In the genomic region with DNA sequence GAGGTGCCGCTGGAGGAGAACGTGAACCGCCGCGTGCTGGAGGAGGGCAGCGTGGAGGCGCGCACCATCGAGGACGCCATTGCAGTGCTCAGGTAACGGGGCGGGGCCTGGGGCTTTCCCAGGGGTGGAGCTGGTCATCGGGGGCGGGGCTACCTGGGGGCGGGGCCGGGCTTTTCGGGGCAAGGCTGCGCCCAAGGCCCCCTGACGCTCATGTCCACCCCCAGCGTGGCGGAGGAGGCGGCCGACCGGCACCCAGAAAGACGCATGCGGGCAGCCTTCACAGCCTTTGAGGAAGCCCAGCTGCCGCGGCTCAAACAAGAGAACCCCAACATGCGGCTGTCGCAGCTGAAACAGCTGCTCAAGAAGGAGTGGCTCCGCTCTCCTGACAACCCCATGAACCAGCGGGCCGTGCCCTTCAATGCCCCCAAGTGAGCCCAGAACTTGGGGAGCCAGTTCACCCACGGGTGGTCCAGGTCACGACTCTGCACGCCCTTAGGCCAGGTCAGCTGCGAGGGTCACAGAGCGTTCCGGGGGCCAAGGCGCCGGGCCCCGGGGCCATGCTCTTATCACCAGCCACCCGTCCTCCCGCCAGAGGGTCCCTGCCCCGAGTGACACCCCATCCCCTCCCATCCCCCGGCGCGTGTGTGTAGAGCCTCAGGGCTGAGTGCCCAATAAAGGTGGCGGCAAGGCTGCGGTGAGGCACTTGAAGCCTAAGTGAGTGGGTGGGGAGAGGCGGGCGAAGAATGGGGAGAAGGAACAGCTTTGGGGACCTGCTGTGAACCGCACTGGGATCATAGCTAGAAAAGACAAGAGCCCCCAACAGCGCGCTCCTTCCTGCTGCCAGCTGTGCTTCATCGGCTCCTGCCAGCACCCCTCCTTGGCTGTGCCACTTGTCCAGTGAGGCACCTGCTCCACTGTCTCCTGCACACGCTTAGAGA, we compare ENCODE assay signal across 23 cellular contexts. TPM values are rescaled to one million over a fixed set of nuclear protein-coding genes. Genes with fewer than 3 reads are reported as not detected.
A peak's percentile ranks its signal among the peaks of the same experiment; 100 is the strongest.
DNase-seq lines count a peak whose midpoint lies in the region; FAIRE-seq and TF ChIP-seq lines count a peak whose summit lies in the region.
"Had no signal": no experiment of that assay in that cellular context is flagged by ENCODE, and none has a peak within 500 bp of the region (broad histone marks: within the 10 kb centered on the region; RNA-seq: fewer than 3 reads in every experiment).

No MANE protein-coding gene starts in this region.

- no peak overlapping the region for H2BK12ac ChIP-seq in H1 (ENCODE audit: low read depth, low read length)

- H3K56ac ChIP-seq in H1 (replicated peaks; ENCODE audit: insufficient read length, low read depth, low read length), result no peak overlapping the region

- POLR2A ChIA-PET in H1 (lab: Charles Lee; ENCODE audit: partially characterized antibody), result interaction anchor here (0.6 to 4.6 kb wide), 12 partner anchors 9 to 117 kb away, joined by 3 to 58 read pairs (median 15); a partner anchor contains a TSS
- POLR2A ChIA-PET in HEK293T (lab: Yijun Ruan, JAX), result interaction anchor here (1.0 to 1.3 kb wide), 3 partner anchors 11 to 84 kb away, joined by 3 to 6 read pairs (median 3); a partner anchor contains a TSS

- H3K27me3 ChIP-seq in H1 (replicated peaks in 1 of 4; ENCODE audit: control insufficient read depth in 3 of 4, extremely low read depth in 1 of 4, insufficient read depth in 3 of 4, low read length in 3 of 4), result no peaks in the 10 kb centered on the region
- no peaks in the 10 kb centered on the region for H3K27me3 ChIP-seq in ovary
- H3K27me3 ChIP-seq: uterus had no signal

- no peak for TF ChIP-seq CTCF in H1 (IDR thresholded peaks at IDR 0.05; ENCODE audit: control extremely low read depth in 1 of 3, insufficient read depth in 1 of 3, low read depth in 1 of 3, low read length in 3 of 3)
- TF ChIP-seq CTCF in ovary (IDR thresholded peaks at IDR 0.05), result no peak

- no peak overlapping the region for H2AK5ac ChIP-seq in H1 (ENCODE audit: low read depth, low read length)

- TF ChIP-seq RAD21 in H1 (IDR thresholded peaks at IDR 0.05 in 1 of 2, conservative IDR thresholded peaks at IDR 0.05 in 1 of 2; ENCODE audit: low read depth in 2 of 2, low read length in 2 of 2), result no peak

- no peak overlapping the region for H3K18ac ChIP-seq in H1 (ENCODE audit: extremely low read depth, low read length)

- no peak overlapping the region for H4K8ac ChIP-seq in H1 (ENCODE audit: extremely low read depth, insufficient read depth, low read length)

- H3K4me2 ChIP-seq in H1 (ENCODE audit: insufficient read depth in 1 of 2, low read depth in 2 of 2, low read length in 2 of 2), result peak overlapping the region; percentile 47 to 68; a peak in 3 of 4 replicates
- H3K4me2 ChIP-seq: neural progenitor cell had no signal

- H3K79me1 ChIP-seq in H1 (ENCODE audit: low read depth, low read length), result no peaks in the 10 kb centered on the region

- H3K23me2 ChIP-seq in H1 (ENCODE audit: low read depth, low read length), result peaks cover 7% of the 10 kb centered on the region; the same call in 1 of the 2 replicates

- no peak overlapping the region for H2BK15ac ChIP-seq in H1 (ENCODE audit: low read length)

- CTCF ChIA-PET in H1 (lab: Charles Lee; ENCODE audit: partially characterized antibody) (interaction anchor here (0.5 to 21.5 kb wide), 13 partner anchors 9 to 73 kb away, joined by 3 to 271 read pairs (median 4); a partner anchor contains a TSS), HEK293T (lab: Yijun Ruan, JAX) (interaction anchor here (1.1 kb wide), 1 partner anchor 121 kb away, joined by 3 read pairs; no protein-coding TSS in a partner anchor)

- intact Hi-C loops in ovary (cut with DNase I), result no loop called here

- H3K4me3 ChIP-seq in H1 (ENCODE audit: extremely low read depth in 1 of 4, insufficient read depth in 2 of 4, low read depth in 3 of 4, low read length in 4 of 4) (no peak overlapping the region; a peak in 1 of 8 replicates), ovary (no peak overlapping the region)
- H3K4me3 ChIP-seq: neural progenitor cell, uterus had no signal

- H2BK120ac ChIP-seq in H1 (replicated peaks; ENCODE audit: low read depth, low read length), result no peak overlapping the region

- TF ChIP-seq EP300 in H1 (IDR thresholded peaks at IDR 0.05; ENCODE audit: borderline replicate concordance in 1 of 2, low read depth in 2 of 2, low read length in 2 of 2) (no peak), ovary (IDR thresholded peaks at IDR 0.05) (no peak)

- H4K5ac ChIP-seq in H1 (ENCODE audit: insufficient read length, low read depth, low read length), result no peak overlapping the region

- no peak overlapping the region for H3K4ac ChIP-seq in H1 (replicated peaks; ENCODE audit: insufficient read length, low read depth, low read length)

- peak in 1 of 2 experiments; percentile 52; a peak in 2 of 3 replicates for TF ChIP-seq POLR2A in H1 (IDR thresholded peaks at IDR 0.05; ENCODE audit: control extremely low read depth in 1 of 2, low read depth in 2 of 2, low read length in 2 of 2)
- no peak for TF ChIP-seq POLR2A in ovary (IDR thresholded peaks at IDR 0.05)

- no peak overlapping the region for H3K23ac ChIP-seq in H1 (ENCODE audit: insufficient read length)

- 77% methylated on average over 39 of the region's 57 CpGs; no CpG with 5 or more reads in 1 of the 2 experiments for WGBS in H1 (ENCODE audit: extremely low coverage in 1 of 2, insufficient coverage in 1 of 2, insufficient read length in 1 of 2, insufficient replicate concordance in 2 of 2, low coverage in 1 of 2, low lambda C conversion rate in 2 of 2, missing lambda C conversion rate in 1 of 2), 2 experiments
- 32 to 59% (median 47%) methylated on average over 32 to 57 of the region's 57 CpGs for WGBS in ovary, 3 donors

- H3K14ac ChIP-seq in H1 (ENCODE audit: insufficient read length), result no peak overlapping the region

- H2AFZ ChIP-seq in H1 (ENCODE audit: low read length), result no peak overlapping the region
- H2AFZ ChIP-seq: neural progenitor cell had no signal

- peaks cover 0 to 3% (median 0%) of the 10 kb centered on the region in 4 experiments; a peak in 1 of 8 replicates for H3K36me3 ChIP-seq in H1 (ENCODE audit: control insufficient read depth in 2 of 4, insufficient read depth in 4 of 4, low read length in 3 of 4)
- no peaks in the 10 kb centered on the region for H3K36me3 ChIP-seq in ovary
- H3K36me3 ChIP-seq: neural progenitor cell, uterus had no signal

- no peak overlapping the region for H2BK5ac ChIP-seq in H1 (ENCODE audit: low read depth, low read length)

- no peak overlapping the region for H2BK20ac ChIP-seq in H1 (ENCODE audit: low read length)

- no peak for FAIRE-seq in H1 (lab: Jason Lieb, UNC)
- FAIRE-seq: astrocyte, D721Med, endometrium had no signal

- H3K79me2 ChIP-seq in H1 (ENCODE audit: control insufficient read depth in 1 of 2, insufficient read depth in 2 of 2, low read length in 2 of 2), result no peaks in the 10 kb centered on the region

- H4K20me1 ChIP-seq in H1 (replicated peaks in 1 of 2; ENCODE audit: control insufficient read depth in 1 of 2, insufficient read depth in 2 of 2, low read length in 2 of 2), result peaks cover 1 to 4% of the 10 kb centered on the region in 2 experiments

- H3K9me3 ChIP-seq in H1 (ENCODE audit: insufficient read depth in 2 of 2, low read depth in 1 of 2, low read length in 1 of 2) (no peaks in the 10 kb centered on the region), ovary (no peaks in the 10 kb centered on the region)
- H3K9me3 ChIP-seq: uterus had no signal

- no peak overlapping the region; a peak in 1 of 7 replicates for H3K9ac ChIP-seq in H1 (replicated peaks in 1 of 4; ENCODE audit: extremely low read depth in 1 of 4, low read depth in 3 of 4, low read length in 3 of 4)
- H3K9ac ChIP-seq: neural progenitor cell had no signal

- peak; percentile 34 for DNase-seq in DMS79 treated with DMSO at 0.1 percent for 48 hours (lab: John Stamatoyannopoulos, UW)
- DNase-seq in NCI-H2171 (lab: John Stamatoyannopoulos, UW), result peak; percentile 82
- DNase-seq in H1 (ENCODE audit: low read depth in 1 of 2, low spot score in 2 of 2), result peak in 1 of 2 experiments; percentile 82
- peak; percentile 49 to 68 (median 61) for DNase-seq in ovary
- no peak for DNase-seq in NCI-H146 treated with DMSO at 0.1 percent for 48 hours (lab: John Stamatoyannopoulos, UW; ENCODE audit: unreplicated experiment)
- DNase-seq in HEK293T (ENCODE audit: extremely low spot score), result no peak
- DNase-seq in activated T-cell treated with anti-CD3 and anti-CD28 coated beads for 4 hours, result no peak
- DNase-seq: activated CD4-positive, alpha-beta memory T cell treated with anti-CD3 and anti-CD28 coated beads, Interleukin-2, amount 10 ng/mL, durations not matched to agents 7 days and 5 days; activated naive CD4-positive, alpha-beta T cell treated with anti-CD3 and anti-CD28 coated beads for 36 hours; activated T-cell treated with anti-CD3 and anti-CD28 coated beads, Interleukin-2, amount 50 U/mL, for 24 hours; foreskin melanocyte; left colon; NCI-H1436; NK-92 treated with Interleukin-12 subunit alpha and Interleukin-12 subunit beta, amount 100 ng/mL, for 24 hours; right cardiac atrium; stimulated activated CD4-positive, alpha-beta T cell treated with anti-CD3 and anti-CD28 coated beads, Interleukin-1b, Interleukin-23, amount 100 ng/mL, for 48 hours; stimulated activated naive CD8-positive, alpha-beta T cell treated with anti-CD3 and anti-CD28 coated beads, Interleukin-15, amount 100 ng/mL, for 72 hours had no signal

- H3K27ac ChIP-seq in H1 (ENCODE audit: low read depth, low read length) (no peak overlapping the region), ovary (no peak overlapping the region)
- H3K27ac ChIP-seq: neural progenitor cell, uterus had no signal

- H3K4me1 ChIP-seq in H1 (replicated peaks in 1 of 4; ENCODE audit: control insufficient read depth in 3 of 4, insufficient read depth in 4 of 4, low read length in 3 of 4) (peaks cover 0 to 21% (median 14%) of the 10 kb centered on the region in 4 experiments; a peak in 6 of 7 replicates), ovary (ENCODE audit: insufficient read depth) (peaks cover 10% of the 10 kb centered on the region)

- H4K91ac ChIP-seq in H1 (replicated peaks; ENCODE audit: insufficient read length, low read length), result no peak overlapping the region

RNA-seq across cellular contexts. Expression of a gene that starts 10.7 kb away (rescaled TPM):
- 101 and 103 TPM in 2 replicates for total RNA-seq in H1 (2021; fragmentation: NEBNext Ultra II Directional; extraction: Animal tissue kit (Norgen Biotek cat#: 25700))
- polyA plus RNA-seq in H1 (2011; rRNA removed) (95.2 and 135 TPM in 2 replicates), ovary (10 to 100 TPM in 1 of 2 donors, 1 to 10 TPM in 1; 4.7 to 74.5 TPM)
- 144 TPM for polyA plus RNA-seq in H1 (2011; cell fraction: cytosol; rRNA removed)
- polyA plus RNA-seq in H1 (2011; cell fraction: nucleus; rRNA removed), result 88.6 TPM
- 87.6 to 144 TPM (median 124 TPM) in 4 replicates for polyA plus RNA-seq in H1 (2012, experiment 1 of 2)
- 94.8 TPM for polyA plus RNA-seq in H1 (2012, experiment 2 of 2)
- 71.0 TPM for polyA plus RNA-seq in H1 (2013, experiment 1 of 2)
- polyA plus RNA-seq in H1 (2013, experiment 2 of 2), result 71.2 TPM
- 5.9 and 7.2 TPM in 2 replicates for polyA minus RNA-seq in H1 (2011; rRNA and poly(A)+ RNA removed)
- polyA minus RNA-seq in H1 (2011; cell fraction: cytosol; rRNA and poly(A)+ RNA removed), result 27.8 TPM
- polyA minus RNA-seq in H1 (2011; cell fraction: nucleus; rRNA and poly(A)+ RNA removed), result 20.0 TPM
- total RNA-seq in ovary, result 10 to 100 TPM; 20.7 to 69.3 (median 50.4) TPM

RNA-seq across cellular contexts. Expression of a gene that starts 23.4 kb away (rescaled TPM):
- total RNA-seq in H1 (2021; fragmentation: NEBNext Ultra II Directional; extraction: Animal tissue kit (Norgen Biotek cat#: 25700)), result 9.3 and 11.0 TPM in 2 replicates
- polyA plus RNA-seq in H1 (2011; rRNA removed) (12.5 and 19.3 TPM in 2 replicates), ovary (1 to 10 TPM in 1 of 2 donors, under 1 TPM in 1; 1.00 to 1.7 TPM)
- 13.7 TPM for polyA plus RNA-seq in H1 (2011; cell fraction: cytosol; rRNA removed)
- polyA plus RNA-seq in H1 (2011; cell fraction: nucleus; rRNA removed), result 21.8 TPM
- polyA plus RNA-seq in H1 (2012, experiment 1 of 2), result 4.1 to 10.5 TPM (median 8.4 TPM) in 4 replicates
- 5.8 TPM for polyA plus RNA-seq in H1 (2012, experiment 2 of 2)
- 6.0 TPM for polyA plus RNA-seq in H1 (2013, experiment 1 of 2)
- 5.9 TPM for polyA plus RNA-seq in H1 (2013, experiment 2 of 2)
- polyA minus RNA-seq in H1 (2011; rRNA and poly(A)+ RNA removed), result 6.7 and 7.7 TPM in 2 replicates
- polyA minus RNA-seq in H1 (2011; cell fraction: cytosol; rRNA and poly(A)+ RNA removed), result 15.0 TPM
- polyA minus RNA-seq in H1 (2011; cell fraction: nucleus; rRNA and poly(A)+ RNA removed), result 14.4 TPM
- 1 to 10 TPM in 4 of 7 donors, under 1 TPM in 2, not detected in 1; 0.33 to 5.9 (median 2.2) TPM for total RNA-seq in ovary
- total RNA-seq: activated CD4-positive, alpha-beta memory T cell treated with anti-CD3 and anti-CD28 coated beads, Interleukin-2, amount 10 ng/mL, durations not matched to agents 7 days and 5 days; chondrocyte had no signal

Comparison
In these comparisons a context has a peak if more than half of its experiments do, and no peak if none do; other contexts are left out.
1. DNase-seq: peak in DMS79 treated with DMSO at 0.1 percent for 48 hours (single experiment), NCI-H2171 (single experiment) and ovary (5 of 5); none in NCI-H146 treated with DMSO at 0.1 percent for 48 hours (single experiment), HEK293T (single experiment) and activated T-cell treated with anti-CD3 and anti-CD28 coated beads for 4 hours (single experiment).